12 cellular contexts compared by ENCODE assay signal in genomic region chr2:208366215-208367132, GRCh38. TPM values are rescaled to one million over a fixed set of nuclear protein-coding genes. Genes with fewer than 3 reads are reported as not detected.
DNase-seq lines count a peak whose midpoint lies in the region; ATAC-seq and TF ChIP-seq lines count a peak whose summit lies in the region.
"Had no signal": no experiment of that assay in that cellular context is flagged by ENCODE, and none has a peak within 500 bp of the region (broad histone marks: within the 10 kb centered on the region; RNA-seq: fewer than 3 reads in every experiment).

No MANE protein-coding gene starts in this region.

- TF ChIP-seq CTCF in right lobe of liver (IDR thresholded peaks at IDR 0.05) (no peak), upper lobe of left lung (IDR thresholded peaks at IDR 0.05) (no peak)

- H3K9me3 ChIP-seq in right lobe of liver: peaks cover 0 to 5% (median 2%) of the 10 kb centered on the region in 4 donors
- H3K9me3 ChIP-seq in upper lobe of left lung: peaks cover 0 to 5% (median 2%) of the 10 kb centered on the region in 4 donors

- H3K4me1 ChIP-seq in right lobe of liver (peaks cover 0 to 26% (median 5%) of the 10 kb centered on the region in 4 donors), upper lobe of left lung (no peaks in the 10 kb centered on the region)
- H3K4me1 ChIP-seq: esophagus squamous epithelium had no signal

- ATAC-seq in HG02678 (IDR thresholded peaks at IDR 0.05; ENCODE audit: unreplicated experiment) (peak; percentile 57), HG03571 (IDR thresholded peaks at IDR 0.05; ENCODE audit: unreplicated experiment) (peak; percentile 54), right lobe of liver (no peak), upper lobe of left lung (ENCODE audit: low FRiP score in 2 of 2) (no peak)

- intact Hi-C loops in right lobe of liver (cut with DNase I): no loop called here

- 47% methylated on average over 4 of the region's 4 CpGs for WGBS in right lobe of liver (ENCODE audit: insufficient coverage, low coverage, low lambda C conversion rate, missing lambda C conversion rate)
- WGBS in upper lobe of left lung, 2 donors: 57 to 69% methylated on average over 4 of the region's 4 CpGs

- peak; percentile 6 for DNase-seq in SIG-M5 treated with dmso at 0.1 percent for 504 hours (lab: John Stamatoyannopoulos, UW; ENCODE audit: unreplicated experiment)
- no peak for DNase-seq in SIG-M5 (lab: John Stamatoyannopoulos, UW)
- DNase-seq in right lobe of liver: no peak
- DNase-seq in NCI-H1417 treated with DMSO at 0.1 percent for 48 hours (lab: John Stamatoyannopoulos, UW): no peak
- DNase-seq in upper lobe of left lung: no peak
- no peak for DNase-seq in activated naive CD4-positive, alpha-beta T cell treated with Interleukin-2 at 50 U/mL for 16 hours
- DNase-seq: esophagus squamous epithelium, NCI-H2227 treated with DMSO at 0.1 percent for 48 hours had no signal

- TF ChIP-seq POLR2A in right lobe of liver (IDR thresholded peaks at IDR 0.05) (no peak), upper lobe of left lung (IDR thresholded peaks at IDR 0.05) (no peak)

- H3K36me3 ChIP-seq in right lobe of liver (no peaks in the 10 kb centered on the region), upper lobe of left lung (no peaks in the 10 kb centered on the region)
- H3K36me3 ChIP-seq: esophagus squamous epithelium had no signal

- TF ChIP-seq EP300 in upper lobe of left lung (IDR thresholded peaks at IDR 0.05): no peak

- H3K4me3 ChIP-seq in right lobe of liver (no peak overlapping the region), upper lobe of left lung (no peak overlapping the region)
- H3K4me3 ChIP-seq: esophagus squamous epithelium had no signal

- H3K27ac ChIP-seq in right lobe of liver (no peak overlapping the region), upper lobe of left lung (no peak overlapping the region)
- H3K27ac ChIP-seq: 22Rv1, esophagus squamous epithelium had no signal

- H3K27me3 ChIP-seq in right lobe of liver (no peaks in the 10 kb centered on the region), upper lobe of left lung (no peaks in the 10 kb centered on the region)
- H3K27me3 ChIP-seq: esophagus squamous epithelium had no signal

RNA-seq across cellular contexts. Expression of gene PTH2R, which starts 40.1 kb away (rescaled TPM):
- total RNA-seq in right lobe of liver (under 1 TPM in 3 of 6 experiments, not detected in 3; 0.07 to 0.19 (median 0.16) TPM), upper lobe of left lung (1 to 10 TPM in 1 of 6 donors, under 1 TPM in 3, not detected in 2; 0.30 to 2.1 (median 0.40) TPM)
- total RNA-seq: esophagus squamous epithelium, pulmonary artery endothelial cell had no signal

Comparison
In these comparisons a context has a peak if more than half of its experiments do, and no peak if none do; other contexts are left out.
1. ATAC-seq: peak in HG02678 (single experiment) and HG03571 (single experiment); none in right lobe of liver (0 of 4) and upper lobe of left lung (0 of 2).